Comparison of ENCODE assay signal across 1 cellular context in genomic region chr17:45850011-45850410, GRCh38.
TF ChIP-seq lines count a peak whose summit lies in the region.

No MANE protein-coding gene starts in this region.

TF ChIP-seq in HepG2, 621 proteins besides CTCF, POLR2A, EP300 and RAD21:
- no peak for TF ChIP-seq ZFP36L1 (CRISPR knock-in tag; IDR thresholded peaks at IDR 0.05)
- peak; percentile 51; the same call in 1 of the 2 replicates for TF ChIP-seq ZNF629 (CRISPR knock-in tag; conservative IDR thresholded peaks at IDR 0.05)
- TF ChIP-seq ZBTB21 (CRISPR knock-in tag; IDR thresholded peaks at IDR 0.05): no peak
- no peak for TF ChIP-seq SRY (CRISPR knock-in tag; IDR thresholded peaks at IDR 0.05)
- TF ChIP-seq, protein P1, sequence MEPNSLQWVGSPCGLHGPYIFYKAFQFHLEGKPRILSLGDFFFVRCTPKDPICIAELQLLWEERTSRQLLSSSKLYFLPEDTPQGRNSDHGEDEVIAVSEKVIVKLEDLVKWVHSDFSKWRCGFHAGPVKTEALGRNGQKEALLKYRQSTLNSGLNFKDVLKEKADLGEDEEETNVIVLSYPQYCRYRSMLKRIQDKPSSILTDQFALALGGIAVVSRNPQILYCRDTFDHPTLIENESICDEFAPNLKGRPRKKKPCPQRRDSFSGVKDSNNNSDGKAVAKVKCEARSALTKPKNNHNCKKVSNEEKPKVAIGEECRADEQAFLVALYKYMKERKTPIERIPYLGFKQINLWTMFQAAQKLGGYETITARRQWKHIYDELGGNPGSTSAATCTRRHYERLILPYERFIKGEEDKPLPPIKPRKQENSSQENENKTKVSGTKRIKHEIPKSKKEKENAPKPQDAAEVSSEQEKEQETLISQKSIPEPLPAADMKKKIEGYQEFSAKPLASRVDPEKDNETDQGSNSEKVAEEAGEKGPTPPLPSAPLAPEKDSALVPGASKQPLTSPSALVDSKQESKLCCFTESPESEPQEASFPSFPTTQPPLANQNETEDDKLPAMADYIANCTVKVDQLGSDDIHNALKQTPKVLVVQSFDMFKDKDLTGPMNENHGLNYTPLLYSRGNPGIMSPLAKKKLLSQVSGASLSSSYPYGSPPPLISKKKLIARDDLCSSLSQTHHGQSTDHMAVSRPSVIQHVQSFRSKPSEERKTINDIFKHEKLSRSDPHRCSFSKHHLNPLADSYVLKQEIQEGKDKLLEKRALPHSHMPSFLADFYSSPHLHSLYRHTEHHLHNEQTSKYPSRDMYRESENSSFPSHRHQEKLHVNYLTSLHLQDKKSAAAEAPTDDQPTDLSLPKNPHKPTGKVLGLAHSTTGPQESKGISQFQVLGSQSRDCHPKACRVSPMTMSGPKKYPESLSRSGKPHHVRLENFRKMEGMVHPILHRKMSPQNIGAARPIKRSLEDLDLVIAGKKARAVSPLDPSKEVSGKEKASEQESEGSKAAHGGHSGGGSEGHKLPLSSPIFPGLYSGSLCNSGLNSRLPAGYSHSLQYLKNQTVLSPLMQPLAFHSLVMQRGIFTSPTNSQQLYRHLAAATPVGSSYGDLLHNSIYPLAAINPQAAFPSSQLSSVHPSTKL (CRISPR knock-in tag; IDR thresholded peaks at IDR 0.05): no peak
